Comparison of ENCODE assay signal across 23 cellular contexts in the genomic region with DNA sequence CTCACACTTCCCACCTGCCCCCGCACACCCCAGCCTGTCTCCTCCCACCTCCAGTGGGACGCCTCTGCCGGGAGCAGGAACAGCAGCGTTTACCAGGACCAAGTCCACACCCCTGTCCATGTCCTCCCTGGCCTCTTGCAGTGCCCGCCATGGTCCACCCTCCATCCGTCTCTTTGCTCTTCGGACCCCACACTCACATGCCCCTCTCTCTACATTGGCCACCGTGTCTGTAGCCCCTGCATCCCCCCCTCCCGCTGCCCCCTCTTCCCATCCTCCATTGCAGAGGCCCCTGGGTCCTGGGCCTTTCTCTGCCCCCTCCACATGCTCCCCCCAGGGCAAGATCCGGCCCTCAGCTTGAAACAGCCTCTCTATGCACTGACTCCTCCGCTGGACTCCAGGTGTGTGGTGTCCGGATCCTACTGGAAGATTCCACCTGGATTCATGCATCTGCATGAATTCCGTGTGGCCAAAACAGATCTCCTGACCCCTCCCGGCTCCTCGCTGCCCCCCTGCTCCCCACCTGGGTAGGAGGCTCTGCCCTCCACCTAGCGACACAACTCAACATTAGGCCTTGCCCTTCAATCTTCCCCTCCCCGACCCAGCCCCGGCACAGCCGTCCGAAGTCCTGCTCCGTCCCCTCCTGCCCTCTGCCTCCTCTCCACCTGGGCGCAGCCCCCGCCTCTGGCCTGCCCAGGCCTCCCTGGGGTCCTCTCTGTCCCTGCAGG.
DNase-seq lines count a peak whose midpoint lies in the region; ATAC-seq, FAIRE-seq and TF ChIP-seq lines count a peak whose summit lies in the region.
"Had no signal": no experiment of that assay in that cellular context is flagged by ENCODE, and none has a peak within 500 bp of the region (broad histone marks: within the 10 kb centered on the region; RNA-seq: fewer than 3 reads in every experiment).

No MANE protein-coding gene starts in this region.

- no peaks in the 10 kb centered on the region for H3K27me3 ChIP-seq in osteoblast (ENCODE audit: insufficient read depth, low read length)
- H3K27me3 ChIP-seq: BLaER1 had no signal

- H3K4me2 ChIP-seq in osteoblast (ENCODE audit: insufficient read depth, low read length) = no peak overlapping the region
- H3K4me2 ChIP-seq: BLaER1 had no signal

- H4K20me1 ChIP-seq in osteoblast (ENCODE audit: insufficient read depth, low read length) = no peaks in the 10 kb centered on the region
- H4K20me1 ChIP-seq: BLaER1 had no signal

- no peaks in the 10 kb centered on the region for H3K9me3 ChIP-seq in kidney (ENCODE audit: control insufficient read depth in 1 of 2, low read length in 2 of 2)
- no peaks in the 10 kb centered on the region for H3K9me3 ChIP-seq in osteoblast (ENCODE audit: low read depth, low read length)
- H3K9me3 ChIP-seq: BLaER1 had no signal

- no peak for FAIRE-seq in kidney (lab: Jason Lieb, UNC)
- FAIRE-seq: GM12892 had no signal

- H3K4me3 ChIP-seq in kidney (ENCODE audit: low read length in 2 of 2) (no peak overlapping the region), osteoblast (ENCODE audit: insufficient read depth, low read length) (no peak overlapping the region)
- H3K4me3 ChIP-seq: BLaER1 had no signal

- no peaks in the 10 kb centered on the region for H3K36me3 ChIP-seq in kidney (ENCODE audit: control insufficient read depth in 1 of 2, insufficient read depth in 2 of 2, low read length in 2 of 2)
- H3K36me3 ChIP-seq in osteoblast (ENCODE audit: insufficient read depth, low read length) = no peaks in the 10 kb centered on the region
- H3K36me3 ChIP-seq: BLaER1 had no signal

- intact Hi-C loops in cardiac septum (cut with DNase I) (no loop called here), left cardiac atrium (cut with DNase I) (no loop called here), kidney (cut with DNase I) (no loop called here)

- no peaks in the 10 kb centered on the region for H3K4me1 ChIP-seq in kidney (ENCODE audit: control insufficient read depth in 1 of 2, insufficient read depth in 1 of 2, low read depth in 1 of 2, low read length in 2 of 2)
- no peaks in the 10 kb centered on the region for H3K4me1 ChIP-seq in osteoblast (ENCODE audit: insufficient read depth, low read length)

- H2AFZ ChIP-seq in osteoblast (ENCODE audit: low read length) = no peak overlapping the region

- no peak overlapping the region for H3K9ac ChIP-seq in kidney (ENCODE audit: low read length in 2 of 2)
- H3K9ac ChIP-seq: BLaER1 had no signal

- H3K27ac ChIP-seq in kidney (ENCODE audit: low read depth in 2 of 2, low read length in 2 of 2) (no peak overlapping the region), osteoblast (ENCODE audit: low read depth, low read length) (no peak overlapping the region)
- H3K27ac ChIP-seq: BLaER1 had no signal

- TF ChIP-seq CTCF in kidney (IDR thresholded peaks at IDR 0.05; ENCODE audit: borderline replicate concordance, extremely low read depth, insufficient read depth) (no peak), osteoblast (IDR thresholded peaks at IDR 0.05; ENCODE audit: extremely low read depth, low read depth, low read length) (no peak)

- no peak for ATAC-seq in left cardiac atrium
- no peak for ATAC-seq in HG03139 (IDR thresholded peaks at IDR 0.05; ENCODE audit: unreplicated experiment)
- no peak for ATAC-seq in HG02884 (IDR thresholded peaks at IDR 0.05; ENCODE audit: unreplicated experiment)
- ATAC-seq: PC-3 had no signal

- no peaks in the 10 kb centered on the region for H3K79me2 ChIP-seq in osteoblast (ENCODE audit: insufficient read depth, low read length)

- DNase-seq in cardiac septum (ENCODE audit: low spot score) = peak; percentile 43
- DNase-seq in left cardiac atrium = no peak
- peak; percentile 64 for DNase-seq in kidney
- peak; percentile 76 for DNase-seq in osteoblast (ENCODE audit: insufficient read length, low spot score, missing footprints)
- no peak for DNase-seq in NCI-H510A (lab: John Stamatoyannopoulos, UW)
- DNase-seq in NCI-H524 (lab: John Stamatoyannopoulos, UW) = no peak
- DNase-seq: CD4-positive, CD25-positive, alpha-beta regulatory T cell; DMS153; DND-41; KBM-7; MV-4-11; NCI-H1105; NCI-H1436 treated with DMSO at 0.1 percent for 48 hours; NCI-H187 treated with DMSO at 0.1 percent for 48 hours; NCI-H2171 treated with DMSO at 0.1 percent for 48 hours; NCI-H526; NK-92 treated with Interleukin-12 subunit alpha and Interleukin-12 subunit beta, amount 100 ng/mL, for 24 hours; PC-3; SHP77 treated with DMSO at 0.1 percent for 48 hours had no signal

Comparison
In these comparisons a context has a peak if more than half of its experiments do, and no peak if none do; other contexts are left out.
1. DNase-seq: peak in cardiac septum (single experiment), kidney (single experiment) and osteoblast (single experiment); none in left cardiac atrium (single experiment), NCI-H510A (single experiment) and NCI-H524 (0 of 2).